ENCODE assay signal across 8 cellular contexts in the genomic region with DNA sequence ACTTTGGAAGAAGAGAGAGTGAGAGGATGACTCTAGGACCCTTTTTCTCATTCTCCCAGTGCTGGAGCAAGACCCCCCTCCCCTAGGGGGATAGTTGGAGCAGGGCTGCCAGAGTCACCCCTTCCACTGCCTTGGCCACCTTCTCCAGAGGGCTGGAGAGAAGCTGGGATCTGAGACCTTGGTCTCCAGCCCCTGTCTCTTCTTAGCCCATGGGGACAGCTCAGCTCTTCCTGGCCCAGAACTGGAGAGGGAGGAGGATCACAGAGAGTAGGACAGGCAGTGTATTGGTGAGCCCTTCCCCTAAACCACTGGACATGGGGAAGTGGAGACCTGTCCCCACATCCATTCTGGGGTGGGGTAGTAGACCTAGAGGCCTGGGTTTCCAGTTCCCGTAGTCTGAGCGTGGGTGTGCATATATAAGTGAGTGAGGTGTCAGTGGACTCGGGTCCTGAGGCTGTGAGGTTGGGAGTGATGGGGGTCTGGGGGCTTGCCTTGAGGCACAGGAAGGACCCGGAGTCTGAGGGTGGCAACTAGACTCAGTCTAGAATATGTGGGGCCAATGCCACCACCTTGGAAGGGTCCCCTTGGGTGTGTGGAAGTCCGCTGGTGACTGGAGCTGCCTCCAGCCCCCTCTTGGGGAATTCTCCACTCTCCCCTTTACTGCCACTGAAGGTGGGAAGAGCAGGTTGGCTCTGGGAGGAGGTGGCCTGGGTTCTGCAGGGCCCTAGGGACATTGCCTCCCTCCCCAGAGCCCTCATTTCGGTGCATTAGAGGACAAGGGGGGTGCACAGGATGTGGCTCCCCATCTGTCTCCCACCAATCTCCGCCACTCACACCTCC. TPM values are rescaled to one million over a fixed set of nuclear protein-coding genes. Genes with fewer than 3 reads are reported as not detected.
DNase-seq lines count a peak whose midpoint lies in the region; ATAC-seq, FAIRE-seq and TF ChIP-seq lines count a peak whose summit lies in the region.

No MANE protein-coding gene starts in this region.

- CTCF ChIA-PET in Panc1 (lab: Charles Lee): no interaction called here
- CTCF ChIA-PET in H1 (lab: Charles Lee; ENCODE audit: partially characterized antibody): interaction anchor here (1.0 to 30.8 kb wide), 10 partner anchors 8 to 238 kb away, joined by 3 to 1198 read pairs (median 4); partner anchors contain the start of genes GJD3 and RARA

- 0 out of 2 replicates have a peak, but pooled peaks cover 5% of the 10 kb centered on the region for H3K36me3 ChIP-seq in Panc1 (ENCODE audit: control insufficient read depth, insufficient read depth, low read length)
- no peaks in the 10 kb centered on the region; a peak in 1 of 8 replicates for H3K36me3 ChIP-seq in H1 (ENCODE audit: control insufficient read depth in 2 of 4, insufficient read depth in 4 of 4, low read length in 3 of 4)

- no peak overlapping the region for H3K9ac ChIP-seq in H1 (replicated peaks in 1 of 4; ENCODE audit: extremely low read depth in 1 of 4, low read depth in 3 of 4, low read length in 3 of 4)

- no peak overlapping the region for H2BK15ac ChIP-seq in H1 (ENCODE audit: low read length)

- no peak overlapping the region for H3K14ac ChIP-seq in H1 (ENCODE audit: insufficient read length)

- H4K8ac ChIP-seq in H1 (ENCODE audit: extremely low read depth, insufficient read depth, low read length): no peak overlapping the region

- no peak overlapping the region for H4K5ac ChIP-seq in H1 (ENCODE audit: insufficient read length, low read depth, low read length)

- H3K4me2 ChIP-seq in H1 (ENCODE audit: insufficient read depth in 1 of 2, low read depth in 2 of 2, low read length in 2 of 2): peak overlapping the region; percentile 77 to 87

- TF ChIP-seq RAD21 in H1 (IDR thresholded peaks at IDR 0.05 in 1 of 2, conservative IDR thresholded peaks at IDR 0.05 in 1 of 2; ENCODE audit: low read depth in 2 of 2, low read length in 2 of 2): no peak

- no peak overlapping the region for H3K4ac ChIP-seq in H1 (replicated peaks; ENCODE audit: insufficient read length, low read depth, low read length)

- peak overlapping the region; percentile 69 for H3K4me3 Mint-ChIP-seq in natural killer cell treated with Interleukin-12 subunit alpha and Interleukin-12 subunit beta and Interleukin-15 and Interleukin-18, amount 100 ng/mL, for 72 hours

- H2BK5ac ChIP-seq in H1 (ENCODE audit: low read depth, low read length): peak overlapping the region; percentile 75; the same call in 1 of the 2 replicates

- no peak overlapping the region for H3K56ac ChIP-seq in H1 (replicated peaks; ENCODE audit: insufficient read length, low read depth, low read length)

- H3K27me3 ChIP-seq in Panc1 (ENCODE audit: control insufficient read depth, insufficient read depth, low read length): no peaks in the 10 kb centered on the region
- peaks cover 19 to 87% (median 68%) of the 10 kb centered on the region in 4 experiments for H3K27me3 ChIP-seq in H1 (replicated peaks in 1 of 4; ENCODE audit: control insufficient read depth in 3 of 4, extremely low read depth in 1 of 4, insufficient read depth in 3 of 4, low read length in 3 of 4)

- no peak overlapping the region for H2BK120ac ChIP-seq in H1 (replicated peaks; ENCODE audit: low read depth, low read length)

- no peak overlapping the region; the same call in 1 of the 2 replicates for H2AK5ac ChIP-seq in H1 (ENCODE audit: low read depth, low read length)

- TF ChIP-seq CTCF in Panc1 (IDR thresholded peaks at IDR 0.05): no peak
- no peak for TF ChIP-seq CTCF in H1 (IDR thresholded peaks at IDR 0.05; ENCODE audit: control extremely low read depth in 1 of 3, insufficient read depth in 1 of 3, low read depth in 1 of 3, low read length in 3 of 3)

- peaks cover 45 to 68% of the 10 kb centered on the region in 2 donors for H3K4me1 Mint-ChIP-seq in natural killer cell treated with Interleukin-12 subunit alpha and Interleukin-12 subunit beta and Interleukin-15 and Interleukin-18, amount 100 ng/mL, for 72 hours (ENCODE audit: low read depth in 2 of 2)

- H3K18ac ChIP-seq in H1 (ENCODE audit: extremely low read depth, low read length): peak overlapping the region; percentile 48; the same call in 1 of the 2 replicates

- peaks cover 28 to 59% of the 10 kb centered on the region in 2 experiments for H4K20me1 ChIP-seq in H1 (replicated peaks in 1 of 2; ENCODE audit: control insufficient read depth in 1 of 2, insufficient read depth in 2 of 2, low read length in 2 of 2)

- H3K27me3 Mint-ChIP-seq in natural killer cell treated with Interleukin-12 subunit alpha and Interleukin-12 subunit beta and Interleukin-15 and Interleukin-18, amount 100 ng/mL, for 72 hours: no peaks in the 10 kb centered on the region

- no peak for TF ChIP-seq POLR2A in H1 (IDR thresholded peaks at IDR 0.05; ENCODE audit: control extremely low read depth in 1 of 2, low read depth in 2 of 2, low read length in 2 of 2)

- H2BK12ac ChIP-seq in H1 (ENCODE audit: low read depth, low read length): peak overlapping the region; percentile 64; the same call in 1 of the 2 replicates

- BruUV-seq in Panc1 (replicated peaks; lab: Mats Ljungman, UMichigan): TSS peak; percentile 11

- H3K36me3 Mint-ChIP-seq in natural killer cell treated with Interleukin-12 subunit alpha and Interleukin-12 subunit beta and Interleukin-15 and Interleukin-18, amount 100 ng/mL, for 72 hours: no peaks in the 10 kb centered on the region

- H3K4me3 ChIP-seq in Panc1 (ENCODE audit: low read depth in 2 of 2, low read length in 2 of 2) (peak overlapping the region; percentile 42 to 75), H1 (ENCODE audit: extremely low read depth in 1 of 4, insufficient read depth in 2 of 4, low read depth in 3 of 4, low read length in 4 of 4) (peak overlapping the region in 3 of 4 experiments; percentile 38 to 69 (median 52); a peak in 5 of 8 replicates)

- H3K27ac ChIP-seq in Panc1 (ENCODE audit: low read length): peak overlapping the region; percentile 80
- H3K27ac ChIP-seq in H1 (ENCODE audit: low read depth, low read length): no peak overlapping the region

- no peaks in the 10 kb centered on the region for H3K9me3 Mint-ChIP-seq in natural killer cell treated with Interleukin-12 subunit alpha and Interleukin-12 subunit beta and Interleukin-15 and Interleukin-18, amount 100 ng/mL, for 72 hours

- TF ChIP-seq EP300 in H1 (IDR thresholded peaks at IDR 0.05; ENCODE audit: borderline replicate concordance in 1 of 2, low read depth in 2 of 2, low read length in 2 of 2): no peak

- H4K91ac ChIP-seq in H1 (replicated peaks; ENCODE audit: insufficient read length, low read length): no peak overlapping the region

- no peaks in the 10 kb centered on the region; a peak in 1 of 4 replicates for H3K79me2 ChIP-seq in H1 (ENCODE audit: control insufficient read depth in 1 of 2, insufficient read depth in 2 of 2, low read length in 2 of 2)

- in situ Hi-C loops in Panc1 (cut with HindIII; ENCODE audit: low pct_unique_long_range_greater_than_20kb, low sequenced_read_pairs): no loop called here

- FAIRE-seq in H1 (lab: Jason Lieb, UNC): no peak

- peaks cover 84% of the 10 kb centered on the region for H3K4me1 ChIP-seq in Panc1 (ENCODE audit: control insufficient read depth, insufficient read depth, low read length)
- H3K4me1 ChIP-seq in H1 (replicated peaks in 1 of 4; ENCODE audit: control insufficient read depth in 3 of 4, insufficient read depth in 4 of 4, low read length in 3 of 4): peaks cover 21 to 62% (median 50%) of the 10 kb centered on the region in 4 experiments

- no peak overlapping the region for H2AFZ ChIP-seq in H1 (ENCODE audit: low read length)

- H3K27ac Mint-ChIP-seq in natural killer cell treated with Interleukin-12 subunit alpha and Interleukin-12 subunit beta and Interleukin-15 and Interleukin-18, amount 100 ng/mL, for 72 hours: peak overlapping the region; percentile 69 to 81

- intact Hi-C loops in Panc1 (cut with micrococcal nuclease; ENCODE audit: unreplicated experiment): no loop called here

- H3K9me3 ChIP-seq in Panc1 (ENCODE audit: control insufficient read depth, insufficient read depth, low read depth, low read length) (no peaks in the 10 kb centered on the region), H1 (ENCODE audit: insufficient read depth in 2 of 2, low read depth in 1 of 2, low read length in 1 of 2) (no peaks in the 10 kb centered on the region)

- 50% methylated on average over 7 of the region's 7 CpGs; no CpG with 5 or more reads in 1 of the 2 experiments for WGBS in H1 (ENCODE audit: extremely low coverage in 1 of 2, insufficient coverage in 1 of 2, insufficient read length in 1 of 2, insufficient replicate concordance in 2 of 2, low coverage in 1 of 2, low lambda C conversion rate in 2 of 2, missing lambda C conversion rate in 1 of 2), 2 experiments

- peak; percentile 73 for DNase-seq in AG08396 (ENCODE audit: low spot score)
- no peak for DNase-seq in Panc1 (ENCODE audit: low read depth, low spot score)
- DNase-seq in H1 (ENCODE audit: low read depth in 1 of 2, low spot score in 2 of 2): peak in 1 of 2 experiments; percentile 62
- DNase-seq in natural killer cell treated with Interleukin-12 subunit alpha and Interleukin-12 subunit beta and Interleukin-15 and Interleukin-18, amount 100 ng/mL, for 72 hours (ENCODE audit: low spot score): no peak
- no peak for DNase-seq in superior temporal gyrus (ENCODE audit: extremely low spot score)
- no peak for DNase-seq in NCI-H1092 treated with DMSO at 0.1 percent for 48 hours (lab: John Stamatoyannopoulos, UW)

- H3K79me1 ChIP-seq in H1 (ENCODE audit: low read depth, low read length): peaks cover 5% of the 10 kb centered on the region; the same call in 1 of the 2 replicates

- no peak overlapping the region for H3K23ac ChIP-seq in H1 (ENCODE audit: insufficient read length)

- ATAC-seq in Panc1: peak; percentile 1
- no peak for ATAC-seq in natural killer cell treated with Interleukin-12 subunit alpha and Interleukin-12 subunit beta and Interleukin-15 and Interleukin-18, amount 100 ng/mL, for 72 hours
- ATAC-seq in HG02938 (IDR thresholded peaks at IDR 0.05; ENCODE audit: unreplicated experiment): no peak
- ATAC-seq in GM21529 (IDR thresholded peaks at IDR 0.05; ENCODE audit: unreplicated experiment): no peak

- POLR2A ChIA-PET in Panc1 (lab: Charles Lee): no interaction called here
- POLR2A ChIA-PET in H1 (lab: Charles Lee; ENCODE audit: partially characterized antibody): interaction anchor here (1.0 to 27.8 kb wide), 6 partner anchors 9 to 150 kb away, joined by 3 to 570 read pairs (median 8); partner anchors contain the start of genes CDC6 and RARA

- peaks cover 29% of the 10 kb centered on the region; the same call in 1 of the 2 replicates for H3K23me2 ChIP-seq in H1 (ENCODE audit: low read depth, low read length)

- H2BK20ac ChIP-seq in H1 (ENCODE audit: low read length): 0 out of 2 replicates have a peak overlapping the region, but pooled peaks have one; percentile 10

RNA-seq across cellular contexts. Expression of gene GJD3, which starts 20.0 kb away (rescaled TPM):
- total RNA-seq in Panc1 (2021; ENCODE audit: unreplicated experiment): 0.33 TPM
- polyA plus RNA-seq in Panc1 (2012; ENCODE audit: insufficient read length): 5.8 TPM
- 1.4 and 1.9 TPM in 2 replicates for total RNA-seq in H1 (2021; fragmentation: NEBNext Ultra II Directional; extraction: Animal tissue kit (Norgen Biotek cat#: 25700))
- 0.53 and 0.58 TPM in 2 replicates for polyA plus RNA-seq in H1 (2011; rRNA removed)
- polyA plus RNA-seq in H1 (2011; cell fraction: cytosol; rRNA removed): 0.66 TPM
- 0.90 TPM for polyA plus RNA-seq in H1 (2011; cell fraction: nucleus; rRNA removed)
- polyA plus RNA-seq in H1 (2012, experiment 1 of 2): 0.25 TPM in 1 of 4 replicates, not detected in the others
- not detected for polyA plus RNA-seq in H1 (2012, experiment 2 of 2)
- 0.43 TPM for polyA plus RNA-seq in H1 (2013, experiment 1 of 2)
- polyA plus RNA-seq in H1 (2013, experiment 2 of 2): 0.29 TPM
- polyA minus RNA-seq in H1 (2011; rRNA and poly(A)+ RNA removed): not detected in 2 replicates
- 3.2 TPM for polyA minus RNA-seq in H1 (2011; cell fraction: cytosol; rRNA and poly(A)+ RNA removed)
- 1.3 TPM for polyA minus RNA-seq in H1 (2011; cell fraction: nucleus; rRNA and poly(A)+ RNA removed)
- total RNA-seq in natural killer cell treated with Interleukin-12 subunit alpha and Interleukin-12 subunit beta and Interleukin-15 and Interleukin-18, amount 100 ng/mL, for 72 hours: not detected

RNA-seq across cellular contexts. Expression of gene RARA, which starts 35.6 kb away (rescaled TPM):
- total RNA-seq in Panc1 (2021; ENCODE audit: unreplicated experiment): 55.6 TPM
- polyA plus RNA-seq in Panc1 (2012; ENCODE audit: insufficient read length): 59.9 TPM
- 13.4 and 16.5 TPM in 2 replicates for total RNA-seq in H1 (2021; fragmentation: NEBNext Ultra II Directional; extraction: Animal tissue kit (Norgen Biotek cat#: 25700))
- polyA plus RNA-seq in H1 (2011; rRNA removed): 4.4 and 7.8 TPM in 2 replicates
- polyA plus RNA-seq in H1 (2011; cell fraction: cytosol; rRNA removed): 2.5 TPM
- 6.9 TPM for polyA plus RNA-seq in H1 (2011; cell fraction: nucleus; rRNA removed)
- 12.6 to 17.5 TPM (median 16.0 TPM) in 4 replicates for polyA plus RNA-seq in H1 (2012, experiment 1 of 2)
- 13.9 TPM for polyA plus RNA-seq in H1 (2012, experiment 2 of 2)
- 11.2 TPM for polyA plus RNA-seq in H1 (2013, experiment 1 of 2)
- polyA plus RNA-seq in H1 (2013, experiment 2 of 2): 11.1 TPM
- polyA minus RNA-seq in H1 (2011; rRNA and poly(A)+ RNA removed): 2.9 and 6.4 TPM in 2 replicates
- polyA minus RNA-seq in H1 (2011; cell fraction: cytosol; rRNA and poly(A)+ RNA removed): 8.4 TPM
- 6.2 TPM for polyA minus RNA-seq in H1 (2011; cell fraction: nucleus; rRNA and poly(A)+ RNA removed)
- 10 to 100 TPM; 26.4 to 37.8 TPM for total RNA-seq in natural killer cell treated with Interleukin-12 subunit alpha and Interleukin-12 subunit beta and Interleukin-15 and Interleukin-18, amount 100 ng/mL, for 72 hours

RNA-seq across cellular contexts. Expression of gene CDC6, which starts 56.9 kb away (rescaled TPM):
- 66.3 TPM for total RNA-seq in Panc1 (2021; ENCODE audit: unreplicated experiment)
- 24.3 TPM for polyA plus RNA-seq in Panc1 (2012; ENCODE audit: insufficient read length)
- total RNA-seq in H1 (2021; fragmentation: NEBNext Ultra II Directional; extraction: Animal tissue kit (Norgen Biotek cat#: 25700)): 139 and 140 TPM in 2 replicates
- polyA plus RNA-seq in H1 (2011; rRNA removed): 38.0 and 50.5 TPM in 2 replicates
- polyA plus RNA-seq in H1 (2011; cell fraction: cytosol; rRNA removed): 62.0 TPM
- polyA plus RNA-seq in H1 (2011; cell fraction: nucleus; rRNA removed): 32.6 TPM
- polyA plus RNA-seq in H1 (2012, experiment 1 of 2): 66.3 to 99.0 TPM (median 74.5 TPM) in 4 replicates
- 10.6 TPM for polyA plus RNA-seq in H1 (2012, experiment 2 of 2)
- 87.2 TPM for polyA plus RNA-seq in H1 (2013, experiment 1 of 2)
- polyA plus RNA-seq in H1 (2013, experiment 2 of 2): 90.5 TPM
- polyA minus RNA-seq in H1 (2011; rRNA and poly(A)+ RNA removed): 51.3 and 81.1 TPM in 2 replicates
- 38.5 TPM for polyA minus RNA-seq in H1 (2011; cell fraction: cytosol; rRNA and poly(A)+ RNA removed)
- 58.3 TPM for polyA minus RNA-seq in H1 (2011; cell fraction: nucleus; rRNA and poly(A)+ RNA removed)
- total RNA-seq in natural killer cell treated with Interleukin-12 subunit alpha and Interleukin-12 subunit beta and Interleukin-15 and Interleukin-18, amount 100 ng/mL, for 72 hours: 100 to 1,000 TPM in 1 of 2 donors, 10 to 100 TPM in 1; 79.2 to 172 TPM
